ENCODE assay signal across 9 cellular contexts in the genomic region with DNA sequence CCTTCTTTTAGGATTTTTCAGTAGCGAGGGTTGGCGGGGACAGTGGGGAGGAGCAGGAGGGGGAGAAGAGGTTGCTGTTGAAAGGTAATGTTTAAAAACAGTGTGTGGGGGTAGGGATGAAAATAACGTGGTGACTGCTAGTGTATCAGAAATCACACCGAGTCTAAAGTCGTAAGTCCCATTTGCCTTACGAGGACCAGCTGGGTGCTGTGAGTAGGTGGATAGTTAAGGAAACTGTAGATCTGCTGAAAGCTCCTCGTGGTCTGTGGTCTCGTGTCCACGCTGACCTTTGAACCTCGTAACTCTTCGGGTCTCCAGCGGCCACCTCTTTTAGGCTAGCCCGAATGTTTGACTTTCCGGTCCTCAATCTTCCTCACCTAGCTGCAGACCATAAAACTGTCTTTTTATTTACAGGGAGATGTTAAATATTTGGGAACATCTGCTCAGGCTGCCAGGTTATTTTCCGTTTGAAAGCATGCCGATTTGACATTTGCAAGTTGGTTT. TPM values are rescaled to one million over a fixed set of nuclear protein-coding genes. Genes with fewer than 3 reads are reported as not detected.
DNase-seq lines count a peak whose midpoint lies in the region; ATAC-seq, FAIRE-seq and TF ChIP-seq lines count a peak whose summit lies in the region.
"Had no signal": no experiment of that assay in that cellular context is flagged by ENCODE, and none has a peak within 500 bp of the region (broad histone marks: within the 10 kb centered on the region; RNA-seq: fewer than 3 reads in every experiment).

No MANE protein-coding gene starts in this region.

- H3K4me1 ChIP-seq in body of pancreas (peaks cover 14% of the 10 kb centered on the region), testis (peaks cover 6% of the 10 kb centered on the region)

- no peaks in the 10 kb centered on the region for H3K27me3 ChIP-seq in body of pancreas
- H3K27me3 ChIP-seq in testis, result no peaks in the 10 kb centered on the region

- H3K36me3 ChIP-seq in body of pancreas (replicated peaks in 1 of 2; ENCODE audit: insufficient read depth in 1 of 2, low read depth in 2 of 2) (no peaks in the 10 kb centered on the region), testis (ENCODE audit: low read depth, missing control alignments) (no peaks in the 10 kb centered on the region)

- peak; percentile 12 for ATAC-seq in body of pancreas
- ATAC-seq in left lobe of liver, result peak; percentile 37
- no peak for ATAC-seq in HG03097 (IDR thresholded peaks at IDR 0.05; ENCODE audit: low FRiP score, unreplicated experiment)

- TF ChIP-seq POLR2A in body of pancreas (IDR thresholded peaks at IDR 0.05) (no peak), testis (IDR thresholded peaks at IDR 0.05) (no peak)

- H3K27ac ChIP-seq in body of pancreas (peak overlapping the region in 3 of 4 donors; percentile 66 to 80 (median 68)), testis (peak overlapping the region in 1 of 2 donors; percentile 75)

- H3K4me3 ChIP-seq in body of pancreas (peak overlapping the region in 1 of 2 donors; percentile 54), testis (peak overlapping the region; percentile 73 to 80)

- TF ChIP-seq CTCF in body of pancreas (IDR thresholded peaks at IDR 0.05) (no peak), testis (IDR thresholded peaks at IDR 0.05) (no peak)

- no peaks in the 10 kb centered on the region for H3K9me3 ChIP-seq in body of pancreas
- no peaks in the 10 kb centered on the region for H3K9me3 ChIP-seq in testis

- no peak for FAIRE-seq in HTR-8/SVneo (lab: Jason Lieb, UNC)

- intact Hi-C loops in body of pancreas (cut with DNase I), result no loop called here
- intact Hi-C loops in testis (cut with DNase I; ENCODE audit: low total_unique reads), result no loop called here

- DNase-seq in NCI-H1417 (lab: John Stamatoyannopoulos, UW), result peak in 2 of 3 experiments; percentile 18 to 49
- no peak for DNase-seq in NCI-H1417 treated with DMSO at 0.1 percent for 48 hours (lab: John Stamatoyannopoulos, UW)
- peak; percentile 13 for DNase-seq in HTR-8/SVneo (ENCODE audit: insufficient read length, low spot score)
- DNase-seq in body of pancreas, result peak in 2 of 4 donors; percentile 12 to 14
- DNase-seq in left lobe of liver (ENCODE audit: low spot score), result peak; percentile 63
- DNase-seq in testis, result peak; percentile 41
- DNase-seq in midbrain (lab: John Stamatoyannopoulos, UW), result no peak

- WGBS in body of pancreas, 2 donors, result 9 to 11% methylated on average over 16 of the region's 16 CpGs
- WGBS in testis, 2 donors, result 4 to 7% methylated on average over 16 of the region's 16 CpGs

RNA-seq across cellular contexts. Expression of a gene that starts 29.3 kb away (rescaled TPM):
- total RNA-seq in body of pancreas (10 to 100 TPM in 1 of 2 donors, 1 to 10 TPM in 1; 8.0 to 35.3 TPM), left lobe of liver (41.8 TPM), testis (10 to 100 TPM in 1 of 2 donors, 1 to 10 TPM in 1; 3.7 to 23.4 TPM)
- polyA plus RNA-seq in testis (ENCODE audit: insufficient read depth, low read depth, low replicate concordance), result 2.1 TPM
- polyA plus RNA-seq: BJ had no signal

Comparison
In these comparisons a context has a peak if more than half of its experiments do, and no peak if none do; other contexts are left out.
1. DNase-seq: peak in NCI-H1417 (2 of 3), HTR-8/SVneo (single experiment), left lobe of liver (single experiment) and testis (single experiment); none in NCI-H1417 treated with DMSO at 0.1 percent for 48 hours (single experiment) and midbrain (single experiment).